17 cellular contexts compared by ENCODE assay signal in genomic region chr2:1824202-1824905, GRCh38.
A peak's percentile ranks its signal among the peaks of the same experiment; 100 is the strongest.
DNase-seq lines count a peak whose midpoint lies in the region; ATAC-seq, FAIRE-seq and TF ChIP-seq lines count a peak whose summit lies in the region.
"Had no signal": no experiment of that assay in that cellular context is flagged by ENCODE, and none has a peak within 500 bp of the region (broad histone marks: within the 10 kb centered on the region; RNA-seq: fewer than 3 reads in every experiment).

No MANE protein-coding gene starts in this region.

- H3K79me2 ChIP-seq in HepG2 (ENCODE audit: insufficient read depth, low read length), result no peaks in the 10 kb centered on the region

- no peak for FAIRE-seq in HepG2 (lab: Jason Lieb, UNC)
- FAIRE-seq: A549 had no signal

- no peak for ATAC-seq in HepG2
- no peak for ATAC-seq in right lobe of liver
- ATAC-seq in aorta (ENCODE audit: low FRiP score), result peak; percentile 84
- no peak for ATAC-seq in HG02884 (IDR thresholded peaks at IDR 0.05; ENCODE audit: unreplicated experiment)
- no peak for ATAC-seq in GM21723 (IDR thresholded peaks at IDR 0.05; ENCODE audit: unreplicated experiment)
- ATAC-seq: left colon; naive thymus-derived CD8-positive, alpha-beta T cell had no signal

- H3K27ac ChIP-seq in HepG2 (ENCODE audit: extremely low read length, insufficient read depth, low read length) (no peak overlapping the region), right lobe of liver (no peak overlapping the region), aorta (ENCODE audit: low read depth in 1 of 2, low read length in 2 of 2) (peak overlapping the region; percentile 93 to 99)
- H3K27ac ChIP-seq: A549, skin epidermis had no signal

- no peaks in the 10 kb centered on the region for H3K9me3 ChIP-seq in HepG2 (ENCODE audit: low read length)
- H3K9me3 ChIP-seq in right lobe of liver, result no peaks in the 10 kb centered on the region
- no peaks in the 10 kb centered on the region for H3K9me3 ChIP-seq in aorta (ENCODE audit: control insufficient read depth, low read length)
- H3K9me3 ChIP-seq: A549 had no signal

- H3K4me1 ChIP-seq in HepG2 (ENCODE audit: insufficient read depth, low read length) (no peaks in the 10 kb centered on the region), right lobe of liver (no peaks in the 10 kb centered on the region), aorta (ENCODE audit: control insufficient read depth in 1 of 2, insufficient read depth in 2 of 2, low read length in 2 of 2) (no peaks in the 10 kb centered on the region)
- H3K4me1 ChIP-seq: A549 had no signal

- POLR2A ChIA-PET in HepG2 (lab: Yijun Ruan, JAX), result no interaction called here

- H3K4me2 ChIP-seq in HepG2 (ENCODE audit: low read depth, low read length), result no peak overlapping the region
- H3K4me2 ChIP-seq: A549 had no signal

- in situ Hi-C loops in HepG2 (cut with HindIII; ENCODE audit: extremely low pct_ligation_motif_present, low pct_unique_long_range_greater_than_20kb), result no loop called here

- no TSS peak for BruUV-seq in HepG2 (replicated peaks; lab: Mats Ljungman, UMichigan)

- WGBS in HepG2 (ENCODE audit: low lambda C conversion rate), result 34% methylated on average over 20 of the region's 24 CpGs
- 67% methylated on average over 7 of the region's 24 CpGs for WGBS in right lobe of liver (ENCODE audit: insufficient coverage, low coverage, low lambda C conversion rate, missing lambda C conversion rate)
- 13 to 18% methylated on average over 24 of the region's 24 CpGs for WGBS in aorta, 2 donors

- intact Hi-C loops in HepG2 (cut with micrococcal nuclease; ENCODE audit: unreplicated experiment) (no loop called here), right lobe of liver (cut with DNase I) (no loop called here), aorta (cut with DNase I) (loop anchor here (2.0 to 5.0 kb wide), 2 partner anchors 82 to 1147 kb away; partner anchors contain the start of gene TMEM18 (in 1 of the 2))

- H3K4me3 ChIP-seq in HepG2 (replicated peaks in 1 of 3; ENCODE audit: insufficient read depth in 1 of 3, low read depth in 2 of 3, low read length in 3 of 3) (no peak overlapping the region), right lobe of liver (no peak overlapping the region), fibroblast of the aortic adventitia (ENCODE audit: low read depth, low read length) (no peak overlapping the region), aorta (ENCODE audit: low read length in 2 of 2) (peak overlapping the region; percentile 45 to 74)
- H3K4me3 ChIP-seq: A549, skin epidermis had no signal

- H3K27me3 ChIP-seq in HepG2 (ENCODE audit: control insufficient read depth in 1 of 2, insufficient read depth in 2 of 2, low read length in 2 of 2) (peaks cover 16 to 56% of the 10 kb centered on the region in 2 experiments; a peak in 4 of 5 replicates), right lobe of liver (no peaks in the 10 kb centered on the region), aorta (ENCODE audit: control insufficient read depth in 1 of 2, insufficient read depth in 2 of 2, low read length in 1 of 2) (no peaks in the 10 kb centered on the region)

- H4K20me1 ChIP-seq in HepG2 (ENCODE audit: insufficient read depth, low read length), result no peaks in the 10 kb centered on the region

- H3K9ac ChIP-seq in HepG2 (ENCODE audit: insufficient read depth, low read depth, low read length), result no peak overlapping the region

- H3K36me3 ChIP-seq in HepG2 (replicated peaks in 1 of 2; ENCODE audit: control insufficient read depth in 1 of 2, insufficient read depth in 2 of 2, low read length in 2 of 2) (no peaks in the 10 kb centered on the region), right lobe of liver (no peaks in the 10 kb centered on the region), aorta (ENCODE audit: control insufficient read depth in 1 of 2, insufficient read depth in 2 of 2, low read length in 1 of 2) (no peaks in the 10 kb centered on the region)

- TF ChIP-seq EP300 in HepG2 (IDR thresholded peaks at IDR 0.05; ENCODE audit: low read depth in 2 of 2, low read length in 2 of 2) (no peak), HepG2 (CRISPR knock-in tag; IDR thresholded peaks at IDR 0.05; ENCODE audit: borderline replicate concordance) (no peak)

- H2AFZ ChIP-seq in HepG2 (ENCODE audit: low read length), result no peak overlapping the region

- TF ChIP-seq RAD21 in HepG2 (CRISPR knock-in tag; IDR thresholded peaks at IDR 0.05), result no peak

- CTCF ChIA-PET in HepG2 (lab: Yijun Ruan, JAX; ENCODE audit: low intra/inter-chr PET ratio, low total read pairs), result no interaction called here

- DNase-seq in HepG2 (ENCODE audit: low spot score) (no peak), right lobe of liver (no peak), fibroblast of the aortic adventitia (ENCODE audit: low read depth) (peak; percentile 26), occipital lobe (lab: John Stamatoyannopoulos, UW) (peak; percentile 76), aorta (peak; percentile 88 to 92), DMS153 treated with DMSO at 0.1 percent for 48 hours (lab: John Stamatoyannopoulos, UW; ENCODE audit: unreplicated experiment) (no peak)
- DNase-seq: activated CD4-positive, alpha-beta memory T cell treated with anti-CD3 and anti-CD28 coated beads, Interleukin-2, amount 10 ng/mL, durations not matched to agents 7 days and 5 days; activated effector memory CD4-positive, alpha-beta T cell treated with Interleukin-2 at 50 U/mL for 16 hours; effector memory CD4-positive, alpha-beta T cell; naive thymus-derived CD8-positive, alpha-beta T cell; NCI-H2029; SHP77 treated with DMSO at 0.1 percent for 48 hours had no signal

- no peak for TF ChIP-seq POLR2A in HepG2 (IDR thresholded peaks at IDR 0.05; ENCODE audit: insufficient read depth in 1 of 2, low read depth in 2 of 2, low read length in 2 of 2)
- TF ChIP-seq POLR2A in right lobe of liver (IDR thresholded peaks at IDR 0.05), result no peak

- TF ChIP-seq CTCF in HepG2 (CRISPR knock-in tag; IDR thresholded peaks at IDR 0.05) (no peak), right lobe of liver (IDR thresholded peaks at IDR 0.05) (no peak), fibroblast of the aortic adventitia (IDR thresholded peaks at IDR 0.05; ENCODE audit: insufficient read depth, low read length) (no peak)

TF ChIP-seq in HepG2, 621 proteins besides CTCF, POLR2A, EP300 and RAD21:
- TF ChIP-seq MYPOP (CRISPR knock-in tag; IDR thresholded peaks at IDR 0.05), result no peak
- TF ChIP-seq RFX5 (IDR thresholded peaks at IDR 0.05; ENCODE audit: low read depth, low read length), result no peak
- TF ChIP-seq ZNF678 (CRISPR knock-in tag; IDR thresholded peaks at IDR 0.05), result no peak
- no peak for TF ChIP-seq SIX1 (CRISPR knock-in tag; IDR thresholded peaks at IDR 0.05; ENCODE audit: borderline replicate concordance)
- peak; percentile 71 for TF ChIP-seq CREB1 (IDR thresholded peaks at IDR 0.05)
- no peak for TF ChIP-seq CREB1 (CRISPR knock-in tag; IDR thresholded peaks at IDR 0.05)
- TF ChIP-seq HNRNPK (IDR thresholded peaks at IDR 0.05; ENCODE audit: low read depth, low read length, poor library complexity, severe bottlenecking), result no peak
TF ChIP-seq in HepG2: peak in this region for 1.

Comparison
In these comparisons a context has a peak if more than half of its experiments do, and no peak if none do; other contexts are left out.
1. DNase-seq: peak in fibroblast of the aortic adventitia (single experiment), occipital lobe (single experiment) and aorta (2 of 2); none in HepG2 (single experiment), right lobe of liver (0 of 3) and DMS153 treated with DMSO at 0.1 percent for 48 hours (single experiment).
2. H3K27ac ChIP-seq: peak in aorta (2 of 2); none in HepG2 (single experiment) and right lobe of liver (0 of 3).
3. H3K4me3 ChIP-seq: peak in aorta (2 of 2); none in HepG2 (0 of 3), right lobe of liver (0 of 3) and fibroblast of the aortic adventitia (single experiment).
4. intact Hi-C loops: an anchor here in aorta (2.0 to 5.0 kb wide); none called in HepG2 and right lobe of liver.